23 cellular contexts compared by ENCODE assay signal in genomic region chr16:55189975-55190636, GRCh38.
DNase-seq lines count a peak whose midpoint lies in the region; ATAC-seq, FAIRE-seq and TF ChIP-seq lines count a peak whose summit lies in the region.
"Had no signal": no experiment of that assay in that cellular context is flagged by ENCODE, and none has a peak within 500 bp of the region (broad histone marks: within the 10 kb centered on the region; RNA-seq: fewer than 3 reads in every experiment).

No MANE protein-coding gene starts in this region.

- H3K9me2 ChIP-seq in GM23338 (ENCODE audit: insufficient read depth): peaks cover 10% of the 10 kb centered on the region; the same call in 1 of the 2 replicates

- peak overlapping the region; percentile 35; the same call in 2 of the 3 replicates for H3K4me3 Mint-ChIP-seq in GM23338
- H3K4me3 Mint-ChIP-seq: CD8-positive, alpha-beta T cell had no signal

- H3K4me2 ChIP-seq in GM23338 (peak overlapping the region; percentile 67), H1 (ENCODE audit: insufficient read depth in 1 of 2, low read depth in 2 of 2, low read length in 2 of 2) (peak overlapping the region; percentile 23 to 56; a peak in 3 of 4 replicates)
- H3K4me2 ChIP-seq: BLaER1 treated with 17β-estradiol and CSF1 and Interleukin-3, amounts not matched to agents 10 nM and 100 nM had no signal

- H2AFZ ChIP-seq in GM23338 (peak overlapping the region; percentile 84; the same call in 1 of the 2 replicates), H1 (ENCODE audit: low read length) (0 out of 2 replicates have a peak overlapping the region, but pooled peaks have one; percentile 10)
- H2AFZ ChIP-seq: GM23248 had no signal

- no peak overlapping the region for H4K5ac ChIP-seq in H1 (ENCODE audit: insufficient read length, low read depth, low read length)

- no peak overlapping the region for H3K14ac ChIP-seq in H1 (ENCODE audit: insufficient read length)

- no peak overlapping the region for H2BK12ac ChIP-seq in H1 (ENCODE audit: low read depth, low read length)

- POLR2A ChIA-PET in H1 (lab: Charles Lee; ENCODE audit: partially characterized antibody): no interaction called here

- H3K23ac ChIP-seq in H1 (ENCODE audit: insufficient read length): no peak overlapping the region

- no peak overlapping the region for H2BK5ac ChIP-seq in H1 (ENCODE audit: low read depth, low read length)

- no peak overlapping the region for H3K18ac ChIP-seq in H1 (ENCODE audit: extremely low read depth, low read length)

- peak overlapping the region; percentile 9 for H4K91ac ChIP-seq in H1 (replicated peaks; ENCODE audit: insufficient read length, low read length)

- H3K23me2 ChIP-seq in H1 (ENCODE audit: low read depth, low read length): no peaks in the 10 kb centered on the region; the same call in 1 of the 2 replicates

- CTCF ChIA-PET in H1 (lab: Charles Lee; ENCODE audit: partially characterized antibody): interaction anchor here (0.9 to 1.5 kb wide), 4 partner anchors 11 to 67 kb away, joined by 3 to 5 read pairs (median 4); no protein-coding TSS in a partner anchor

- H3K79me2 ChIP-seq in GM23338 (replicated peaks; ENCODE audit: insufficient read depth): no peaks in the 10 kb centered on the region
- no peaks in the 10 kb centered on the region for H3K79me2 ChIP-seq in H1 (ENCODE audit: control insufficient read depth in 1 of 2, insufficient read depth in 2 of 2, low read length in 2 of 2)

- peaks cover 5% of the 10 kb centered on the region for H3K27me3 Mint-ChIP-seq in GM23338 (ENCODE audit: insufficient read depth, low read depth, poor library complexity)

- H3K36me3 Mint-ChIP-seq in GM23338 (ENCODE audit: low read depth): peaks cover 7% of the 10 kb centered on the region; the same call in 2 of the 3 replicates
- H3K36me3 Mint-ChIP-seq: CD8-positive, alpha-beta T cell had no signal

- intact Hi-C loops in Right ventricle myocardium inferior (cut with DNase I): no loop called here

- no peak for TF ChIP-seq EP300 in H1 (IDR thresholded peaks at IDR 0.05; ENCODE audit: borderline replicate concordance in 1 of 2, low read depth in 2 of 2, low read length in 2 of 2)

- no peak for FAIRE-seq in H1 (lab: Jason Lieb, UNC)
- FAIRE-seq: GM12878, GM19239 had no signal

- TF ChIP-seq RAD21 in H1 (IDR thresholded peaks at IDR 0.05 in 1 of 2, conservative IDR thresholded peaks at IDR 0.05 in 1 of 2; ENCODE audit: low read depth in 2 of 2, low read length in 2 of 2): no peak

- DNase-seq in GM23338 (ENCODE audit: low spot score): peak; percentile 38
- peak; percentile 9 to 54 for DNase-seq in H1 (ENCODE audit: low read depth in 1 of 2, low spot score in 2 of 2)
- DNase-seq in left kidney (ENCODE audit: low read depth, low spot score): peak; percentile 55
- no peak for DNase-seq in Right ventricle myocardium inferior (ENCODE audit: missing footprints)
- no peak for DNase-seq in dermis blood vessel endothelial cell
- DNase-seq in HT-29 (ENCODE audit: low spot score): no peak
- DNase-seq: CD8-positive, alpha-beta T cell; DMS53; EL; GM23248; Kasumi-1; MG63; NCI-H1092; NCI-H1694 treated with DMSO at 0.1 percent for 48 hours; NCI-H526; SIG-M5; T-helper 1 cell had no signal

- no peak overlapping the region for H3K4ac ChIP-seq in H1 (replicated peaks; ENCODE audit: insufficient read length, low read depth, low read length)

- no peak overlapping the region for H2BK15ac ChIP-seq in H1 (ENCODE audit: low read length)

- H3K4me3 ChIP-seq in GM23338: peak overlapping the region; percentile 32
- H3K4me3 ChIP-seq in HUES64 (ENCODE audit: low read length): peak overlapping the region; percentile 27; the same call in 1 of the 2 replicates
- H3K4me3 ChIP-seq in H1 (ENCODE audit: extremely low read depth in 1 of 4, insufficient read depth in 2 of 4, low read depth in 3 of 4, low read length in 4 of 4): peak overlapping the region in 2 of 4 experiments; percentile 15 to 25; a peak in 4 of 8 replicates
- H3K4me3 ChIP-seq: BLaER1 treated with 17β-estradiol and CSF1 and Interleukin-3, amounts not matched to agents 10 nM and 100 nM; GM12878; GM23248; MG63 had no signal

- H3K27ac Mint-ChIP-seq in GM23338: peak overlapping the region; percentile 74
- H3K27ac Mint-ChIP-seq: CD8-positive, alpha-beta T cell had no signal

- TF ChIP-seq POLR2A in H1 (IDR thresholded peaks at IDR 0.05; ENCODE audit: control extremely low read depth in 1 of 2, low read depth in 2 of 2, low read length in 2 of 2): no peak

- H3K36me3 ChIP-seq in GM23338 (ENCODE audit: insufficient read depth) (0 out of 2 replicates have a peak, but pooled peaks cover 3% of the 10 kb centered on the region), HUES64 (ENCODE audit: insufficient read depth, low read length) (no peaks in the 10 kb centered on the region), H1 (ENCODE audit: control insufficient read depth in 2 of 4, insufficient read depth in 4 of 4, low read length in 3 of 4) (no peaks in the 10 kb centered on the region)
- H3K36me3 ChIP-seq: BLaER1 treated with 17β-estradiol and CSF1 and Interleukin-3, amounts not matched to agents 10 nM and 100 nM; MG63 had no signal

- H3K9me3 ChIP-seq in HUES64 (ENCODE audit: insufficient read depth, low read depth, low read length): peaks cover 6% of the 10 kb centered on the region; the same call in 1 of the 2 replicates
- peaks cover 0 to 11% of the 10 kb centered on the region in 2 experiments; a peak in 2 of 4 replicates for H3K9me3 ChIP-seq in H1 (ENCODE audit: insufficient read depth in 2 of 2, low read depth in 1 of 2, low read length in 1 of 2)

- H3K9me3 Mint-ChIP-seq in GM23338: peaks cover 12% of the 10 kb centered on the region
- H3K9me3 Mint-ChIP-seq: CD8-positive, alpha-beta T cell had no signal

- no peaks in the 10 kb centered on the region for H3K79me1 ChIP-seq in H1 (ENCODE audit: low read depth, low read length)

- H3K27me3 ChIP-seq in GM23338 (ENCODE audit: insufficient read depth) (no peaks in the 10 kb centered on the region), HUES64 (ENCODE audit: insufficient read depth, low read length) (no peaks in the 10 kb centered on the region), H1 (replicated peaks in 1 of 4; ENCODE audit: control insufficient read depth in 3 of 4, extremely low read depth in 1 of 4, insufficient read depth in 3 of 4, low read length in 3 of 4) (no peaks in the 10 kb centered on the region)
- H3K27me3 ChIP-seq: BLaER1 treated with 17β-estradiol and CSF1 and Interleukin-3, amounts not matched to agents 10 nM and 100 nM had no signal

- no peak overlapping the region for H2BK120ac ChIP-seq in H1 (replicated peaks; ENCODE audit: low read depth, low read length)

- WGBS in HUES64: 52% methylated on average over 20 of the region's 20 CpGs
- 39% methylated on average over 20 of the region's 20 CpGs; no CpG with 5 or more reads in 1 of the 2 experiments for WGBS in H1 (ENCODE audit: extremely low coverage in 1 of 2, insufficient coverage in 1 of 2, insufficient read length in 1 of 2, insufficient replicate concordance in 2 of 2, low coverage in 1 of 2, low lambda C conversion rate in 2 of 2, missing lambda C conversion rate in 1 of 2), 2 experiments

- H3K56ac ChIP-seq in H1 (replicated peaks; ENCODE audit: insufficient read length, low read depth, low read length): no peak overlapping the region

- ATAC-seq in GM23338 (peak; percentile 88), GM18868 (IDR thresholded peaks at IDR 0.05; ENCODE audit: unreplicated experiment) (no peak), Right ventricle myocardium inferior (no peak)
- ATAC-seq: CD8-positive, alpha-beta T cell; GM12878; SK-N-SH treated with all-trans-retinoic acid at 6 μM for 48 hours had no signal

- H2AK5ac ChIP-seq in H1 (ENCODE audit: low read depth, low read length): no peak overlapping the region

- no peaks in the 10 kb centered on the region for H3F3A ChIP-seq in GM23338 (replicated peaks; ENCODE audit: low read depth)

- 0 out of 2 replicates have a peak overlapping the region, but pooled peaks have one; percentile 27 for H2BK20ac ChIP-seq in H1 (ENCODE audit: low read length)

- peaks cover 19% of the 10 kb centered on the region for H3K4me1 Mint-ChIP-seq in GM23338

- H3K4me1 ChIP-seq in GM23338 (ENCODE audit: insufficient read depth): peaks cover 14% of the 10 kb centered on the region
- H3K4me1 ChIP-seq in HUES64 (ENCODE audit: insufficient read depth, low read length): peaks cover 13% of the 10 kb centered on the region
- peaks cover 1 to 14% (median 9%) of the 10 kb centered on the region in 4 experiments; a peak in 4 of 7 replicates for H3K4me1 ChIP-seq in H1 (replicated peaks in 1 of 4; ENCODE audit: control insufficient read depth in 3 of 4, insufficient read depth in 4 of 4, low read length in 3 of 4)
- H3K4me1 ChIP-seq: BLaER1 treated with 17β-estradiol and CSF1 and Interleukin-3, amounts not matched to agents 10 nM and 100 nM had no signal

- H3K27ac ChIP-seq in GM23338 (ENCODE audit: low read depth) (no peak overlapping the region), HUES64 (ENCODE audit: low read depth, low read length) (peak overlapping the region; percentile 19; the same call in 1 of the 2 replicates), H1 (ENCODE audit: low read depth, low read length) (no peak overlapping the region)
- H3K27ac ChIP-seq: BLaER1 treated with 17β-estradiol and CSF1 and Interleukin-3, amounts not matched to agents 10 nM and 100 nM; GM23248 had no signal

- H4K20me1 ChIP-seq in GM23338 (replicated peaks; ENCODE audit: insufficient read depth): no peaks in the 10 kb centered on the region
- no peaks in the 10 kb centered on the region for H4K20me1 ChIP-seq in H1 (replicated peaks in 1 of 2; ENCODE audit: control insufficient read depth in 1 of 2, insufficient read depth in 2 of 2, low read length in 2 of 2)
- H4K20me1 ChIP-seq: BLaER1 treated with 17β-estradiol and CSF1 and Interleukin-3, amounts not matched to agents 10 nM and 100 nM had no signal

- no peak overlapping the region for H3K9ac ChIP-seq in HUES64 (ENCODE audit: low read depth, low read length)
- peak overlapping the region in 1 of 4 experiments; percentile 21; a peak in 2 of 7 replicates for H3K9ac ChIP-seq in H1 (replicated peaks in 1 of 4; ENCODE audit: extremely low read depth in 1 of 4, low read depth in 3 of 4, low read length in 3 of 4)
- H3K9ac ChIP-seq: BLaER1 treated with 17β-estradiol and CSF1 and Interleukin-3, amounts not matched to agents 10 nM and 100 nM; GM23248 had no signal

- no peak overlapping the region for H4K8ac ChIP-seq in H1 (ENCODE audit: extremely low read depth, insufficient read depth, low read length)

- no peak for TF ChIP-seq CTCF in GM23338 (conservative IDR thresholded peaks at IDR 0.05; ENCODE audit: low read depth in 2 of 2)
- no peak for TF ChIP-seq CTCF in H1 (IDR thresholded peaks at IDR 0.05; ENCODE audit: control extremely low read depth in 1 of 3, insufficient read depth in 1 of 3, low read depth in 1 of 3, low read length in 3 of 3)

TF ChIP-seq in GM23338, 12 proteins besides CTCF, POLR2A, EP300 and RAD21 (continues in another document):
- TF ChIP-seq EZH2 (IDR thresholded peaks at IDR 0.05; ENCODE audit: low read depth, unreplicated experiment): no peak

TF ChIP-seq in H1, 55 proteins besides CTCF, POLR2A, EP300 and RAD21 (continues in another document):
- TF ChIP-seq BCL11A (IDR thresholded peaks at IDR 0.05; ENCODE audit: low read depth in 2 of 2, low read length in 2 of 2): no peak
- TF ChIP-seq ATF3 (IDR thresholded peaks at IDR 0.05; ENCODE audit: insufficient read depth, low read depth, low read length): no peak

Comparison
In these comparisons a context has a peak if more than half of its experiments do, and no peak if none do; other contexts are left out.
1. DNase-seq: peak in GM23338 (single experiment), H1 (2 of 2) and left kidney (single experiment); none in Right ventricle myocardium inferior (single experiment), dermis blood vessel endothelial cell (single experiment) and HT-29 (single experiment).